Comparison of ENCODE assay signal across 9 cellular contexts in genomic region chr5:157860898-157861894, GRCh38. TPM values are rescaled to one million over a fixed set of nuclear protein-coding genes. Genes with fewer than 3 reads are reported as not detected.
A peak's percentile ranks its signal among the peaks of the same experiment; 100 is the strongest.
DNase-seq lines count a peak whose midpoint lies in the region; ATAC-seq, FAIRE-seq and TF ChIP-seq lines count a peak whose summit lies in the region.
"Had no signal": no experiment of that assay in that cellular context is flagged by ENCODE, and none has a peak within 500 bp of the region (broad histone marks: within the 10 kb centered on the region; RNA-seq: fewer than 3 reads in every experiment).

No MANE protein-coding gene starts in this region.

- H3K4me1 ChIP-seq in esophagus squamous epithelium, result peaks cover 7 to 29% (median 15%) of the 10 kb centered on the region in 3 donors

- H3K27ac ChIP-seq in esophagus squamous epithelium, result no peak overlapping the region
- H3K27ac ChIP-seq: tibial artery had no signal

- H3K9me3 Mint-ChIP-seq in brain, result no peaks in the 10 kb centered on the region

- WGBS in esophagus squamous epithelium, 2 donors, result 64 to 66% methylated on average over 8 of the region's 8 CpGs

- H3K36me3 Mint-ChIP-seq in brain, result peaks cover 4% of the 10 kb centered on the region

- peak; percentile 97 for FAIRE-seq in GM12891 (lab: Jason Lieb, UNC)

- peaks cover 40% of the 10 kb centered on the region for H3K4me1 Mint-ChIP-seq in brain

- H3K4me3 Mint-ChIP-seq in brain, result peak overlapping the region in 3 of 5 experiments; percentile 31 to 76 (median 35)

- intact Hi-C loops in esophagus squamous epithelium (cut with DNase I), result no loop called here

- no peaks in the 10 kb centered on the region for H3K9me3 ChIP-seq in esophagus squamous epithelium
- H3K9me3 ChIP-seq: tibial artery had no signal

- no peak overlapping the region for H3K4me3 ChIP-seq in esophagus squamous epithelium
- H3K4me3 ChIP-seq: tibial artery had no signal

- TF ChIP-seq CTCF in brain (conservative IDR thresholded peaks at IDR 0.05) (no peak), esophagus squamous epithelium (IDR thresholded peaks at IDR 0.05) (no peak)

- peak overlapping the region in 3 of 5 experiments; percentile 42 to 50 (median 46) for H3K27ac Mint-ChIP-seq in brain

- no peak for TF ChIP-seq POLR2A in GM12891 (IDR thresholded peaks at IDR 0.05; ENCODE audit: low read depth, low read length)
- TF ChIP-seq POLR2A in esophagus squamous epithelium (IDR thresholded peaks at IDR 0.05), result no peak

- peaks cover 8% of the 10 kb centered on the region for H3K27me3 Mint-ChIP-seq in brain

- H3K27me3 ChIP-seq in esophagus squamous epithelium, result no peaks in the 10 kb centered on the region
- H3K27me3 ChIP-seq: tibial artery had no signal

- no peaks in the 10 kb centered on the region for H3K36me3 ChIP-seq in esophagus squamous epithelium
- H3K36me3 ChIP-seq: tibial artery had no signal

- DNase-seq in GM12891 (ENCODE audit: insufficient read length, low spot score) (peak; percentile 36), NCI-H187 (lab: John Stamatoyannopoulos, UW) (no peak), HuH-7 (ENCODE audit: low spot score) (no peak), esophagus squamous epithelium (lab: John Stamatoyannopoulos, UW) (no peak), dermis blood vessel endothelial cell (no peak)
- DNase-seq: tibial artery had no signal

- ATAC-seq in GM19468 (IDR thresholded peaks at IDR 0.05; ENCODE audit: extremely low read depth, unreplicated experiment) (peak; percentile 50), HG03342 (IDR thresholded peaks at IDR 0.05; ENCODE audit: unreplicated experiment) (peak; percentile 74)

TF ChIP-seq in GM12891, 5 proteins besides CTCF, POLR2A, EP300 and RAD21:
- no peak for TF ChIP-seq TAF1 (IDR thresholded peaks at IDR 0.05; ENCODE audit: low read depth, low read length)
- peak; percentile 33; the same call in 1 of the 2 replicates for TF ChIP-seq SPI1 (IDR thresholded peaks at IDR 0.05; ENCODE audit: low read depth, low read length)
- peak; percentile 99 for TF ChIP-seq POU2F2 (IDR thresholded peaks at IDR 0.05; ENCODE audit: low read depth, low read length)
- TF ChIP-seq PAX5 (IDR thresholded peaks at IDR 0.05; ENCODE audit: insufficient read depth, low read length, severe bottlenecking), result peak; percentile 81
- TF ChIP-seq POLR2AphosphoS5 (IDR thresholded peaks at IDR 0.05; ENCODE audit: low read depth, low read length), result no peak

RNA-seq across cellular contexts. Expression of gene CLINT1, which starts 2.3 kb away (rescaled TPM):
- polyA plus RNA-seq in GM12891 (2012; ENCODE audit: low read depth, missing spikeins), result 21.4 TPM
- 25.8 TPM for polyA plus RNA-seq in brain (ENCODE audit: insufficient read depth, low read depth, low replicate concordance)
- total RNA-seq in esophagus squamous epithelium (100 to 1,000 TPM; 109 to 165 (median 152) TPM), dermis blood vessel endothelial cell (92.4 and 131 TPM in 2 replicates)
